7 cellular contexts compared by ENCODE assay signal in genomic region chr1:178589042-178589441, GRCh38.
DNase-seq lines count a peak whose midpoint lies in the region; ATAC-seq and TF ChIP-seq lines count a peak whose summit lies in the region.
"Not testable (repeated sequence)": the region's sequence is repeated elsewhere in the genome, so short reads cannot be mapped to it uniquely, and the experiment has no call there.

No MANE protein-coding gene starts in this region.

- H4K20me1 ChIP-seq in DOHH2 (ENCODE audit: control insufficient read depth, insufficient read depth, low read depth, low read length), result not testable (repeated sequence)

- H3K36me3 ChIP-seq in DOHH2 (ENCODE audit: control insufficient read depth, low read length), result not testable (repeated sequence)

- peak overlapping the region; percentile 55 for H3K4me2 ChIP-seq in DOHH2 (ENCODE audit: low read length)

- H3K36me3 Mint-ChIP-seq in IgD-negative memory B cell, result not testable (repeated sequence)
- peaks cover 28% of the 10 kb centered on the region for H3K36me3 Mint-ChIP-seq in activated B cell treated with CpG ODN at 0.5 μM for 24 hours (ENCODE audit: low read depth)
- H3K36me3 Mint-ChIP-seq in naive B cell, result peaks cover 11 to 12% of the 10 kb centered on the region in 2 donors
- peaks cover 15 to 31% of the 10 kb centered on the region in 2 donors for H3K36me3 Mint-ChIP-seq in stimulated activated naive B cell treated with anti-CD40 and anti-IgM and Interleukin-4, amounts not matched to agents 10 μg/mL and 1 μg/mL and 100 μg/mL, for 72 hours

- not testable (repeated sequence) for H3K27me3 Mint-ChIP-seq in IgD-negative memory B cell; activated B cell treated with CpG ODN at 0.5 μM for 24 hours; naive B cell; stimulated activated naive B cell treated with anti-CD40 and anti-IgM and Interleukin-4, amounts not matched to agents 10 μg/mL and 1 μg/mL and 100 μg/mL, for 72 hours

- H3K9me3 ChIP-seq in DOHH2 (ENCODE audit: control insufficient read depth, insufficient read depth, low read length), result not testable (repeated sequence)

- H3K9me3 Mint-ChIP-seq in IgD-negative memory B cell, result not testable (repeated sequence)
- H3K9me3 Mint-ChIP-seq in activated B cell treated with CpG ODN at 0.5 μM for 24 hours, result peaks cover 13% of the 10 kb centered on the region
- H3K9me3 Mint-ChIP-seq in naive B cell, result peaks cover 6 to 31% (median 20%) of the 10 kb centered on the region in 7 donors
- H3K9me3 Mint-ChIP-seq in stimulated activated naive B cell treated with anti-CD40 and anti-IgM and Interleukin-4, amounts not matched to agents 10 μg/mL and 1 μg/mL and 100 μg/mL, for 72 hours, result peaks cover 8 to 13% of the 10 kb centered on the region in 2 donors

- H3K4me3 Mint-ChIP-seq in IgD-negative memory B cell (peak overlapping the region; percentile 3 to 58 (median 28)), activated B cell treated with CpG ODN at 0.5 μM for 24 hours (peak overlapping the region; percentile 64), naive B cell (peak overlapping the region in 7 of 8 donors; percentile 4 to 69 (median 48))
- not testable (repeated sequence) for H3K4me3 Mint-ChIP-seq in stimulated activated naive B cell treated with anti-CD40 and anti-IgM and Interleukin-4, amounts not matched to agents 10 μg/mL and 1 μg/mL and 100 μg/mL, for 72 hours

- H3F3A ChIP-seq in DOHH2 (ENCODE audit: control insufficient read depth, insufficient read depth), result not testable (repeated sequence)

- H3K9me2 ChIP-seq in DOHH2 (replicated peaks; ENCODE audit: control insufficient read depth, low read length), result not testable (repeated sequence)

- POLR2A ChIA-PET in activated B cell treated with CpG ODN at 0.5 μM for 24 hours (lab: Charles Lee), result interaction anchor here (0.6 to 5.7 kb wide), 5 partner anchors 10 to 128 kb away, joined by 3 to 41 read pairs (median 5); no protein-coding TSS in a partner anchor

- H3K27me3 ChIP-seq in DOHH2 (ENCODE audit: control insufficient read depth, low read length), result not testable (repeated sequence)

- not testable (repeated sequence) for H3K79me2 ChIP-seq in DOHH2 (ENCODE audit: control insufficient read depth, low read length)

- H3K4me3 ChIP-seq in DOHH2 (ENCODE audit: low read length), result peak overlapping the region; percentile 32

- peak overlapping the region; percentile 75 for H3K27ac ChIP-seq in DOHH2 (ENCODE audit: low read depth, low read length)

- H3K27ac Mint-ChIP-seq in IgD-negative memory B cell (peak overlapping the region; percentile 1 to 71 (median 68)), activated B cell treated with CpG ODN at 0.5 μM for 24 hours (peak overlapping the region; percentile 74), naive B cell (peak overlapping the region; percentile 53 to 94 (median 76))
- H3K27ac Mint-ChIP-seq in stimulated activated naive B cell treated with anti-CD40 and anti-IgM and Interleukin-4, amounts not matched to agents 10 μg/mL and 1 μg/mL and 100 μg/mL, for 72 hours, result peak overlapping the region; percentile 21

- TF ChIP-seq CTCF in DOHH2 (IDR thresholded peaks at IDR 0.05; ENCODE audit: low read depth, low read length, poor library complexity, severe bottlenecking); activated B cell treated with CpG ODN at 0.5 μM for 24 hours (IDR thresholded peaks at IDR 0.05): not testable (repeated sequence)

- DNase-seq in NAMALWA (ENCODE audit: low spot score) (peak; percentile 38), NCI-H526 treated with DMSO at 0.1 percent for 48 hours (lab: John Stamatoyannopoulos, UW) (peak; percentile 51)
- DNase-seq in activated B cell treated with CpG ODN at 0.5 μM for 24 hours; naive B cell; stimulated activated naive B cell treated with anti-CD40 and anti-IgM and Interleukin-4, amounts not matched to agents 10 μg/mL and 1 μg/mL and 100 μg/mL, for 72 hours: not testable (repeated sequence)

- H3K4me1 Mint-ChIP-seq in IgD-negative memory B cell, result peaks cover 47 to 72% (median 68%) of the 10 kb centered on the region in 3 donors
- H3K4me1 Mint-ChIP-seq in activated B cell treated with CpG ODN at 0.5 μM for 24 hours, result peaks cover 90% of the 10 kb centered on the region
- H3K4me1 Mint-ChIP-seq in naive B cell, result peaks cover 58 to 91% (median 83%) of the 10 kb centered on the region in 3 donors
- peaks cover 45 to 82% of the 10 kb centered on the region in 2 donors for H3K4me1 Mint-ChIP-seq in stimulated activated naive B cell treated with anti-CD40 and anti-IgM and Interleukin-4, amounts not matched to agents 10 μg/mL and 1 μg/mL and 100 μg/mL, for 72 hours

- H3K4me1 ChIP-seq in DOHH2 (ENCODE audit: control insufficient read depth, low read length), result peaks cover 89% of the 10 kb centered on the region

- CTCF ChIA-PET in activated B cell treated with CpG ODN at 0.5 μM for 24 hours (lab: Charles Lee), result not testable (repeated sequence)

- peak; percentile 66 for ATAC-seq in activated B cell treated with CpG ODN at 0.5 μM for 24 hours (ENCODE audit: low read depth)
- peak; percentile 25 to 43 for ATAC-seq in naive B cell (ENCODE audit: low read depth in 2 of 2)
- ATAC-seq in stimulated activated naive B cell treated with anti-CD40 and anti-IgM and Interleukin-4, amounts not matched to agents 10 μg/mL and 1 μg/mL and 100 μg/mL, for 72 hours (replicated peaks), result not testable (repeated sequence)

- intact Hi-C loops in activated B cell treated with CpG ODN at 0.5 μM for 24 hours (cut with micrococcal nuclease), result loop anchor here (1.0 kb wide), 2 partner anchors 10 to 19 kb away; no protein-coding TSS in a partner anchor

Comparison
In these comparisons a context has a peak if more than half of its experiments do, and no peak if none do; other contexts are left out.
1. H3K27ac Mint-ChIP-seq: peak in every context shown above with its lines; median percentile 76 in naive B cell; 74 in activated B cell treated with CpG ODN at 0.5 μM for 24 hours; 68 in IgD-negative memory B cell; 21 in stimulated activated naive B cell treated with anti-CD40 and anti-IgM and Interleukin-4, amounts not matched to agents 10 μg/mL and 1 μg/mL and 100 μg/mL, for 72 hours.